ENCODE assay signal across 19 cellular contexts in genomic region chr12:64081020-64081419, GRCh38.
DNase-seq lines count a peak whose midpoint lies in the region; ATAC-seq and TF ChIP-seq lines count a peak whose summit lies in the region.
"Had no signal": no experiment of that assay in that cellular context is flagged by ENCODE, and none has a peak within 500 bp of the region (broad histone marks: within the 10 kb centered on the region; RNA-seq: fewer than 3 reads in every experiment).

No MANE protein-coding gene starts in this region.

- H3K9ac ChIP-seq in colonic mucosa (ENCODE audit: low read depth in 2 of 2, low read length in 2 of 2): no peak overlapping the region

- H3K4me3 ChIP-seq in colonic mucosa (no peak overlapping the region), lower lobe of right lung (no peak overlapping the region)
- H3K4me3 ChIP-seq: GM12878, SJCRH30 had no signal

- peak overlapping the region; percentile 58 for H3K4me3 Mint-ChIP-seq in type B pancreatic cell
- H3K4me3 Mint-ChIP-seq: natural killer cell treated with Interleukin-12 subunit alpha and Interleukin-12 subunit beta and Interleukin-15 and Interleukin-18, amount 100 ng/mL, for 72 hours had no signal

- H3K27ac Mint-ChIP-seq in type B pancreatic cell: peak overlapping the region; percentile 67
- H3K27ac Mint-ChIP-seq: natural killer cell treated with Interleukin-12 subunit alpha and Interleukin-12 subunit beta and Interleukin-15 and Interleukin-18, amount 100 ng/mL, for 72 hours had no signal

- H3K9me3 ChIP-seq in colonic mucosa (no peaks in the 10 kb centered on the region), lower lobe of right lung (no peaks in the 10 kb centered on the region)
- H3K9me3 ChIP-seq: SJCRH30 had no signal

- TF ChIP-seq CTCF in colonic mucosa (IDR thresholded peaks at IDR 0.05): no peak
- TF ChIP-seq CTCF in lower lobe of right lung (IDR thresholded peaks at IDR 0.05): no peak
- TF ChIP-seq CTCF in type B pancreatic cell (conservative IDR thresholded peaks at IDR 0.05): no peak

- H3K36me3 ChIP-seq in colonic mucosa (no peaks in the 10 kb centered on the region), lower lobe of right lung (peaks cover 5% of the 10 kb centered on the region)

- H3K4me1 ChIP-seq in colonic mucosa (peaks cover 6% of the 10 kb centered on the region), lower lobe of right lung (peaks cover 33% of the 10 kb centered on the region)

- H3K27ac ChIP-seq in colonic mucosa (peak overlapping the region; percentile 51), lower lobe of right lung (peak overlapping the region; percentile 46)
- H3K27ac ChIP-seq: SJCRH30 had no signal

- peaks cover 30% of the 10 kb centered on the region for H3K4me1 Mint-ChIP-seq in type B pancreatic cell (ENCODE audit: unreplicated experiment)

- H3K27me3 ChIP-seq in colonic mucosa: no peaks in the 10 kb centered on the region
- H3K27me3 ChIP-seq in lower lobe of right lung (ENCODE audit: low read depth): no peaks in the 10 kb centered on the region
- H3K27me3 ChIP-seq: SJCRH30 had no signal

- DNase-seq in NCI-H226 (peak; percentile 53), colonic mucosa (no peak), lower lobe of right lung (no peak), type B pancreatic cell (ENCODE audit: extremely low spot score, unreplicated experiment) (no peak), GM19240 (ENCODE audit: insufficient read length, low spot score) (no peak)
- DNase-seq: activated CD4-positive, alpha-beta T cell treated with anti-CD3 and anti-CD28 coated beads for 1 hour; activated gamma-delta T cell treated with Interleukin-2 at 50 U/mL for 16 hours; aorta; cortex of kidney; GDM1; NCI-H524 treated with DMSO at 0.1 percent for 48 hours; retina; SJCRH30; stimulated activated naive CD4-positive, alpha-beta T cell treated with Interleukin-2 at 50 U/mL for 16 hours; T-helper 2 cell had no signal

- intact Hi-C loops in colonic mucosa (cut with DNase I) (loop anchor here (10.0 kb wide), 1 partner anchor 236 kb away; the partner anchor contains the start of gene SRGAP1), lower lobe of right lung (cut with DNase I) (no loop called here)

- peaks cover 6% of the 10 kb centered on the region for H3K9me3 Mint-ChIP-seq in type B pancreatic cell

- H3K36me3 Mint-ChIP-seq in type B pancreatic cell: peaks cover 20% of the 10 kb centered on the region
- H3K36me3 Mint-ChIP-seq: natural killer cell treated with Interleukin-12 subunit alpha and Interleukin-12 subunit beta and Interleukin-15 and Interleukin-18, amount 100 ng/mL, for 72 hours had no signal

- ATAC-seq in lower lobe of right lung: peak; percentile 12 to 16
- no peak for ATAC-seq in activated CD4-positive, CD25-positive, alpha-beta regulatory T cell treated with anti-CD3 and anti-CD28 coated beads, Interleukin-2, amount 50 U/mL, for 24 hours
- no peak for ATAC-seq in GM18502 (IDR thresholded peaks at IDR 0.05; ENCODE audit: poor library complexity, unreplicated experiment)
- ATAC-seq: GM12878; natural killer cell treated with Interleukin-12 subunit alpha and Interleukin-12 subunit beta and Interleukin-15 and Interleukin-18, amount 100 ng/mL, for 72 hours had no signal

- no peaks in the 10 kb centered on the region for H3K27me3 Mint-ChIP-seq in type B pancreatic cell

Comparison
In these comparisons a context has a peak if more than half of its experiments do, and no peak if none do; other contexts are left out.
1. ATAC-seq: peak in lower lobe of right lung (2 of 2); none in activated CD4-positive, CD25-positive, alpha-beta regulatory T cell treated with anti-CD3 and anti-CD28 coated beads, Interleukin-2, amount 50 U/mL, for 24 hours (0 of 2) and GM18502 (single experiment).